ENCODE assay signal across 9 cellular contexts in genomic region chr11:125429174-125429707, GRCh38.
DNase-seq lines count a peak whose midpoint lies in the region; ATAC-seq, FAIRE-seq and TF ChIP-seq lines count a peak whose summit lies in the region.
"Had no signal": no experiment of that assay in that cellular context is flagged by ENCODE, and none has a peak within 500 bp of the region (broad histone marks: within the 10 kb centered on the region; RNA-seq: fewer than 3 reads in every experiment).

No MANE protein-coding gene starts in this region.

- peaks cover 2% of the 10 kb centered on the region for H3K27me3 Mint-ChIP-seq in activated CD4-positive, alpha-beta memory T cell treated with anti-CD3 and anti-CD28 coated beads, Interleukin-2, amount 10 ng/mL, durations not matched to agents 7 days and 5 days
- H3K27me3 Mint-ChIP-seq in endothelial cell (ENCODE audit: unreplicated experiment): no peaks in the 10 kb centered on the region
- peaks cover 6 to 36% (median 14%) of the 10 kb centered on the region in 5 donors for H3K27me3 Mint-ChIP-seq in naive thymus-derived CD8-positive, alpha-beta T cell

- no peak for TF ChIP-seq POLR2A in testis (IDR thresholded peaks at IDR 0.05)

- H3K4me1 ChIP-seq in testis: no peaks in the 10 kb centered on the region

- peak; percentile 33 to 43 for ATAC-seq in naive thymus-derived CD8-positive, alpha-beta T cell
- ATAC-seq in GM19328 (IDR thresholded peaks at IDR 0.05; ENCODE audit: unreplicated experiment): no peak

- no peak overlapping the region for H3K27ac Mint-ChIP-seq in activated CD4-positive, alpha-beta memory T cell treated with anti-CD3 and anti-CD28 coated beads, Interleukin-2, amount 10 ng/mL, durations not matched to agents 7 days and 5 days
- H3K27ac Mint-ChIP-seq in endothelial cell (ENCODE audit: unreplicated experiment): no peak overlapping the region
- peak overlapping the region in 1 of 10 donors; percentile 37 for H3K27ac Mint-ChIP-seq in naive thymus-derived CD8-positive, alpha-beta T cell

- no peaks in the 10 kb centered on the region for H3K4me1 Mint-ChIP-seq in activated CD4-positive, alpha-beta memory T cell treated with anti-CD3 and anti-CD28 coated beads, Interleukin-2, amount 10 ng/mL, durations not matched to agents 7 days and 5 days
- peaks cover 28% of the 10 kb centered on the region for H3K4me1 Mint-ChIP-seq in endothelial cell (ENCODE audit: unreplicated experiment)
- H3K4me1 Mint-ChIP-seq in naive thymus-derived CD8-positive, alpha-beta T cell: peaks cover 0 to 8% (median 3%) of the 10 kb centered on the region in 4 donors

- H3K4me3 Mint-ChIP-seq in activated CD4-positive, alpha-beta memory T cell treated with anti-CD3 and anti-CD28 coated beads, Interleukin-2, amount 10 ng/mL, durations not matched to agents 7 days and 5 days: no peak overlapping the region
- H3K4me3 Mint-ChIP-seq in endothelial cell (ENCODE audit: unreplicated experiment): no peak overlapping the region
- no peak overlapping the region for H3K4me3 Mint-ChIP-seq in naive thymus-derived CD8-positive, alpha-beta T cell

- no peaks in the 10 kb centered on the region for H3K36me3 ChIP-seq in testis (ENCODE audit: low read depth, missing control alignments)

- no peak overlapping the region for H3K4me3 ChIP-seq in testis
- H3K4me3 ChIP-seq: lung had no signal

- H3K36me3 Mint-ChIP-seq in activated CD4-positive, alpha-beta memory T cell treated with anti-CD3 and anti-CD28 coated beads, Interleukin-2, amount 10 ng/mL, durations not matched to agents 7 days and 5 days (ENCODE audit: low read depth): no peaks in the 10 kb centered on the region
- H3K36me3 Mint-ChIP-seq in endothelial cell (ENCODE audit: low read depth, unreplicated experiment): peaks cover 31% of the 10 kb centered on the region
- no peaks in the 10 kb centered on the region for H3K36me3 Mint-ChIP-seq in naive thymus-derived CD8-positive, alpha-beta T cell

- no peak overlapping the region for H3K27ac ChIP-seq in testis

- WGBS in testis, 2 donors: 61 to 65% methylated on average over 6 of the region's 6 CpGs

- CTCF ChIA-PET in activated CD4-positive, alpha-beta memory T cell treated with anti-CD3 and anti-CD28 coated beads, Interleukin-2, amount 10 ng/mL, durations not matched to agents 7 days and 5 days (lab: Charles Lee): interaction anchor here (0.8 to 2.8 kb wide), 10 partner anchors 8 to 885 kb away, joined by 3 to 9 read pairs (median 3); partner anchors contain the start of gene CCDC15

- TF ChIP-seq CTCF in endothelial cell (IDR thresholded peaks at IDR 0.05; ENCODE audit: unreplicated experiment) (peak; percentile 58), testis (IDR thresholded peaks at IDR 0.05) (peak in 2 of 3 experiments; percentile 41 to 63)

- no peaks in the 10 kb centered on the region for H3K9me3 Mint-ChIP-seq in activated CD4-positive, alpha-beta memory T cell treated with anti-CD3 and anti-CD28 coated beads, Interleukin-2, amount 10 ng/mL, durations not matched to agents 7 days and 5 days
- no peaks in the 10 kb centered on the region for H3K9me3 Mint-ChIP-seq in endothelial cell (ENCODE audit: unreplicated experiment)
- no peaks in the 10 kb centered on the region for H3K9me3 Mint-ChIP-seq in naive thymus-derived CD8-positive, alpha-beta T cell

- H3K9me3 ChIP-seq in testis: no peaks in the 10 kb centered on the region

- no peaks in the 10 kb centered on the region for H3K27me3 ChIP-seq in testis

- DNase-seq in AG20443 (ENCODE audit: low spot score) (peak; percentile 70), GM18507 (ENCODE audit: extremely low spot score, insufficient read length, low read depth) (peak; percentile 25), NCI-H1092 (lab: John Stamatoyannopoulos, UW) (peak; percentile 45), endothelial cell (ENCODE audit: low spot score) (peak; percentile 74), testis (peak; percentile 79)
- peak; percentile 51 for DNase-seq in activated CD4-positive, alpha-beta memory T cell treated with anti-CD3 and anti-CD28 coated beads, Interleukin-2, amount 10 ng/mL, durations not matched to agents 7 days and 5 days
- DNase-seq in naive thymus-derived CD8-positive, alpha-beta T cell: peak in 8 of 10 donors; percentile 7 to 37 (median 24)

- intact Hi-C loops in testis (cut with DNase I; ENCODE audit: low total_unique reads): no loop called here

- POLR2A ChIA-PET in activated CD4-positive, alpha-beta memory T cell treated with anti-CD3 and anti-CD28 coated beads, Interleukin-2, amount 10 ng/mL, durations not matched to agents 7 days and 5 days (lab: Charles Lee): no interaction called here
- POLR2A ChIA-PET in naive thymus-derived CD8-positive, alpha-beta T cell (lab: Charles Lee): interaction anchor here (0.5 kb wide), 1 partner anchor 40 kb away, joined by 3 read pairs; no protein-coding TSS in a partner anchor

- FAIRE-seq in GM18507 (lab: Jason Lieb, UNC): peak; percentile 67

Comparison
In these comparisons a context has a peak if more than half of its experiments do, and no peak if none do; other contexts are left out.
1. DNase-seq: peak in every context shown above with its lines; median percentile 79 in testis; 74 in endothelial cell; 70 in AG20443; 51 in activated CD4-positive, alpha-beta memory T cell treated with anti-CD3 and anti-CD28 coated beads, Interleukin-2, amount 10 ng/mL, durations not matched to agents 7 days and 5 days; 45 in NCI-H1092; 25 in GM18507; 24 in naive thymus-derived CD8-positive, alpha-beta T cell.